In genomic region chr17:64202683-64203430, GRCh38 we compare ENCODE assay signal across 10 cellular contexts.
DNase-seq lines count a peak whose midpoint lies in the region; ATAC-seq, FAIRE-seq and TF ChIP-seq lines count a peak whose summit lies in the region.
"Had no signal": no experiment of that assay in that cellular context is flagged by ENCODE, and none has a peak within 500 bp of the region (broad histone marks: within the 10 kb centered on the region; RNA-seq: fewer than 3 reads in every experiment).

No MANE protein-coding gene starts in this region.

- H3K9ac ChIP-seq in K562 (ENCODE audit: insufficient read depth in 1 of 2, low read depth in 2 of 2, low read length in 2 of 2) (no peak overlapping the region; a peak in 1 of 4 replicates), skeletal muscle satellite cell (ENCODE audit: low read depth, low read length) (peak overlapping the region; percentile 15)

- no peak overlapping the region for H3K27ac ChIP-seq in K562 (ENCODE audit: extremely low read depth, low read depth, low read length)
- H3K27ac ChIP-seq: thoracic aorta had no signal

- H3K9me3 ChIP-seq in K562 (replicated peaks; ENCODE audit: control insufficient read depth, insufficient read depth, low read depth, low read length) (no peaks in the 10 kb centered on the region), skeletal muscle satellite cell (replicated peaks; ENCODE audit: low read length) (no peaks in the 10 kb centered on the region)

- no peak for TF ChIP-seq EP300 in K562 (IDR thresholded peaks at IDR 0.05; ENCODE audit: low read length)

- H3K9me3 Mint-ChIP-seq in natural killer cell, result no peaks in the 10 kb centered on the region
- H3K9me3 Mint-ChIP-seq: activated B cell treated with CpG ODN at 0.5 μM for 24 hours had no signal

- FAIRE-seq in K562 (lab: Jason Lieb, UNC), result no peak

- H3K27me3 ChIP-seq in K562 (ENCODE audit: control insufficient read depth in 2 of 2, insufficient read depth in 2 of 2, low read length in 2 of 2) (no peaks in the 10 kb centered on the region), skeletal muscle satellite cell (ENCODE audit: control insufficient read depth, insufficient read depth, low read length) (no peaks in the 10 kb centered on the region)

- TF ChIP-seq RAD21 in K562 (CRISPR knock-in tag; conservative IDR thresholded peaks at IDR 0.05 in 1 of 2, IDR thresholded peaks at IDR 0.05 in 1 of 2), result no peak

- peaks cover 17% of the 10 kb centered on the region in 2 donors for H3K4me1 Mint-ChIP-seq in natural killer cell
- H3K4me1 Mint-ChIP-seq: activated B cell treated with CpG ODN at 0.5 μM for 24 hours had no signal

- peaks cover 14% of the 10 kb centered on the region; the same call in 1 of the 2 replicates for H4K20me1 ChIP-seq in K562 (replicated peaks; ENCODE audit: control insufficient read depth, insufficient read depth, low read length)

- no peaks in the 10 kb centered on the region for H3K9me1 ChIP-seq in K562 (ENCODE audit: control insufficient read depth, insufficient read depth, low read length)

- 53% methylated on average over 5 of the region's 5 CpGs for WGBS in K562 (ENCODE audit: insufficient coverage, low coverage, missing lambda C conversion rate)

- H3K27ac Mint-ChIP-seq in natural killer cell, result no peak overlapping the region
- H3K27ac Mint-ChIP-seq: activated B cell treated with CpG ODN at 0.5 μM for 24 hours had no signal

- no peaks in the 10 kb centered on the region for H3K36me3 Mint-ChIP-seq in natural killer cell

- ATAC-seq in K562 (peak; percentile 51; the same call in 1 of the 3 replicates), HG02884 (IDR thresholded peaks at IDR 0.05; ENCODE audit: unreplicated experiment) (no peak), natural killer cell (no peak)

- no peak overlapping the region for H2AFZ ChIP-seq in K562 (ENCODE audit: low read depth, low read length)

- POLR2A ChIA-PET in K562 (lab: Yijun Ruan, JAX), result interaction anchor here (0.6 to 0.8 kb wide), 3 partner anchors 29 to 547 kb away, joined by 3 to 4 read pairs (median 3); no protein-coding TSS in a partner anchor

- in situ Hi-C loops in K562 (cut with MboI), result no loop called here

- H3K36me3 ChIP-seq in K562 (ENCODE audit: control insufficient read depth, insufficient read depth, low read length), result peaks cover 7% of the 10 kb centered on the region; the same call in 1 of the 3 replicates
- H3K36me3 ChIP-seq in skeletal muscle satellite cell (ENCODE audit: insufficient read depth, low read length), result no peaks in the 10 kb centered on the region
- H3K36me3 ChIP-seq: thoracic aorta had no signal

- intact Hi-C loops in K562 (cut with micrococcal nuclease) (no loop called here), natural killer cell (cut with micrococcal nuclease) (no loop called here)

- TF ChIP-seq CTCF in K562 (IDR thresholded peaks at IDR 0.05 in 2 of 3, conservative IDR thresholded peaks at IDR 0.05 in 1 of 3; ENCODE audit: insufficient read depth in 2 of 3, low read depth in 1 of 3, low read length in 3 of 3) (no peak), natural killer cell (IDR thresholded peaks at IDR 0.05) (no peak)

- no peak for TF ChIP-seq POLR2A in K562 (conservative IDR thresholded peaks at IDR 0.05)

- DNase-seq in LHCN-M2 (ENCODE audit: low read depth) (peak; percentile 91), K562 (ENCODE audit: extremely low read depth in 1 of 4, low spot score in 3 of 4) (peak in 1 of 4 experiments; percentile 12), hypothalamus (lab: John Stamatoyannopoulos, UW) (peak in 34 of 51 donors; percentile 12 to 79 (median 48)), NCI-H524 (lab: John Stamatoyannopoulos, UW) (no peak), natural killer cell (no peak)
- DNase-seq in stimulated activated CD4-positive, alpha-beta T cell treated with anti-CD3 and anti-CD28 coated beads, Interleukin-15, amount 100 ng/mL, for 24 hours, result no peak
- DNase-seq: activated B cell treated with CpG ODN at 0.5 μM for 24 hours had no signal

- H3K4me3 Mint-ChIP-seq in natural killer cell, result no peak overlapping the region
- H3K4me3 Mint-ChIP-seq: activated B cell treated with CpG ODN at 0.5 μM for 24 hours had no signal

- H3K79me2 ChIP-seq in K562 (ENCODE audit: control insufficient read depth, insufficient read depth, low read length), result peaks cover 73% of the 10 kb centered on the region

- no TSS peak for BruUV-seq in K562 (replicated peaks; lab: Mats Ljungman, UMichigan)

- H3K27me3 Mint-ChIP-seq in natural killer cell (ENCODE audit: low read depth in 2 of 2), result no peaks in the 10 kb centered on the region
- H3K27me3 Mint-ChIP-seq: activated B cell treated with CpG ODN at 0.5 μM for 24 hours had no signal

- no peak overlapping the region for H3K4me3 ChIP-seq in K562
- H3K4me3 ChIP-seq in skeletal muscle satellite cell (ENCODE audit: low read length), result no peak overlapping the region
- H3K4me3 ChIP-seq: thoracic aorta had no signal

- H3K4me2 ChIP-seq in K562 (ENCODE audit: insufficient read depth, low read length) (no peak overlapping the region), skeletal muscle satellite cell (ENCODE audit: low read length) (peak overlapping the region; percentile 61)

- peaks cover 2 to 9% of the 10 kb centered on the region in 2 experiments; a peak in 2 of 5 replicates for H3K4me1 ChIP-seq in K562 (replicated peaks in 1 of 2; ENCODE audit: control insufficient read depth in 2 of 2, insufficient read depth in 2 of 2, low read length in 2 of 2)
- peaks cover 48% of the 10 kb centered on the region for H3K4me1 ChIP-seq in skeletal muscle satellite cell (ENCODE audit: control insufficient read depth, insufficient read depth, low read length)

- CTCF ChIA-PET in K562 (lab: Yijun Ruan, JAX; ENCODE audit: low intra/inter-chr PET ratio), result no interaction called here

TF ChIP-seq in K562, 482 proteins besides CTCF, POLR2A, EP300 and RAD21:
- TF ChIP-seq ZBTB33 (CRISPR knock-in tag; IDR thresholded peaks at IDR 0.05) (no peak), FOSL1 (tag; conservative IDR thresholded peaks at IDR 0.05) (peak; percentile 41), ZNF584 (CRISPR knock-in tag; IDR thresholded peaks at IDR 0.05; ENCODE audit: low read depth) (no peak), GMEB1 (CRISPR knock-in tag; IDR thresholded peaks at IDR 0.05) (no peak), ZNF175 (CRISPR knock-in tag; IDR thresholded peaks at IDR 0.05; ENCODE audit: low read depth) (no peak), ZBTB43 (CRISPR knock-in tag; IDR thresholded peaks at IDR 0.05) (no peak)

Comparison
In these comparisons a context has a peak if more than half of its experiments do, and no peak if none do; other contexts are left out.
1. DNase-seq: peak in LHCN-M2 (single experiment) and hypothalamus (34 of 51); none in NCI-H524 (0 of 2), natural killer cell (single experiment) and stimulated activated CD4-positive, alpha-beta T cell treated with anti-CD3 and anti-CD28 coated beads, Interleukin-15, amount 100 ng/mL, for 24 hours (single experiment).